32 cellular contexts compared by ENCODE assay signal in the genomic region with DNA sequence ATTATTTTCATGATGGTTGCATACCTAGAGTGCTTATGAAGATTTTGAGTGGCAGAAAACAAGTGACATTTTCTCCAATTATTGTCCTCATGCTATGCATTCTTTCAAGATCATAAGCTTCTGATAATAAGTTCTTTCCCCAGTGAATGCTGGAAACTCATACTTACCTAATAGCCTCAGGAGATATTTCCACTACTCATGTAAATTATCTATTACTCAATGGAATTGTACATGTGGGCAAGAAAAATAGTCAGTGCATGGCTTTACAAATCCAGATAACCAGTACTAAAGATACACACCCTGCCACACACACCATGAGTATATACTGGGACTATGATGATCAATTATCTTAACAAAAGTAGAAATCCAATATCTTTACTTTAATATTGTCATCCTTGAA.
"Had no signal": no experiment of that assay in that cellular context is flagged by ENCODE, and none has a peak within 500 bp of the region (broad histone marks: within the 10 kb centered on the region; RNA-seq: fewer than 3 reads in every experiment).

No MANE protein-coding gene starts in this region.

- H3K4me3 ChIP-seq: adrenal gland, cardiac muscle cell, Peyer's patch, SJSA1 had no signal

- H3K27ac ChIP-seq: adrenal gland, cardiac muscle cell, KMS-11, Peyer's patch, SJSA1, VCaP had no signal

- H3K4me1 ChIP-seq: adrenal gland, Peyer's patch, SJSA1 had no signal

- H3K4me2 ChIP-seq: KMS-11 had no signal

- DNase-seq: activated B cell treated with CpG ODN at 0.5 μM for 24 hours; activated CD4-positive, alpha-beta memory T cell treated with anti-CD3 and anti-CD28 coated beads for 36 hours; activated CD4-positive, alpha-beta T cell treated with anti-CD3 and anti-CD28 coated beads for 4 hours; activated CD4-positive, alpha-beta T cell treated with anti-CD3 and anti-CD28 coated beads, Interleukin-2, amount 50 U/mL, for 1 hour; activated CD4-positive, CD25-positive, alpha-beta regulatory T cell treated with anti-CD3 and anti-CD28 coated beads, Interleukin-2, amount 50 U/mL, for 72 hours; activated CD8-positive, alpha-beta memory T cell treated with anti-CD3 and anti-CD28 coated beads, Interleukin-2, amount 50 U/mL, for 4 hours; activated gamma-delta T cell treated with Interleukin-2 at 50 U/mL for 16 hours; activated naive CD4-positive, alpha-beta T cell treated with anti-CD3 and anti-CD28 coated beads for 36 hours; activated T-cell treated with anti-CD3 and anti-CD28 coated beads for 4 hours; activated T-cell treated with anti-CD3 and anti-CD28 coated beads, Interleukin-2, amount 50 U/mL, for 4 hours; adrenal gland; MM.1S; MV-4-11; NCI-H1092 treated with DMSO at 0.1 percent for 48 hours; NCI-H1417; NCI-H146; NCI-H187; NCI-H2029 treated with DMSO at 0.1 percent for 48 hours; NCI-H345; NCI-H524 treated with DMSO at 0.1 percent for 48 hours; Peyer's patch; RPMI8226; SHP77 treated with DMSO at 0.1 percent for 48 hours; SW 1271; T-helper 1 cell; T-helper 2 cell; T-helper 9 cell had no signal

- ATAC-seq: activated naive CD4-positive, alpha-beta T cell treated with anti-CD3 and anti-CD28 coated beads, Interleukin-2, amount 50 U/mL, for 72 hours; activated T-cell treated with anti-CD3 and anti-CD28 coated beads, Interleukin-2, amount 50 U/mL, for 4 hours had no signal

- H3K9me3 ChIP-seq: adrenal gland, Peyer's patch, SJSA1 had no signal

- H3K9ac ChIP-seq: KMS-11 had no signal

- H3K27me3 ChIP-seq: adrenal gland, Peyer's patch, SJSA1 had no signal

- H3K36me3 ChIP-seq: adrenal gland, cardiac muscle cell, Peyer's patch, SJSA1 had no signal
